In genomic region chr2:194917519-194917918, GRCh38 we compare ENCODE assay signal across 24 cellular contexts.
A peak's percentile ranks its signal among the peaks of the same experiment; 100 is the strongest.
DNase-seq lines count a peak whose midpoint lies in the region; ATAC-seq, FAIRE-seq and TF ChIP-seq lines count a peak whose summit lies in the region.
"Had no signal": no experiment of that assay in that cellular context is flagged by ENCODE, and none has a peak within 500 bp of the region (broad histone marks: within the 10 kb centered on the region; RNA-seq: fewer than 3 reads in every experiment).

No MANE protein-coding gene starts in this region.

- H2BK120ac ChIP-seq in IMR-90 (ENCODE audit: low read depth, low read length) (no peak overlapping the region), H1 (replicated peaks; ENCODE audit: low read depth, low read length) (no peak overlapping the region)

- H4K5ac ChIP-seq in IMR-90 (ENCODE audit: low read depth, low read length) (no peak overlapping the region), H1 (ENCODE audit: insufficient read length, low read depth, low read length) (no peak overlapping the region)

- TF ChIP-seq EP300 in A549 (IDR thresholded peaks at IDR 0.05) = no peak
- TF ChIP-seq EP300 in H1 (IDR thresholded peaks at IDR 0.05; ENCODE audit: borderline replicate concordance in 1 of 2, low read depth in 2 of 2, low read length in 2 of 2) = no peak

- H3K4ac ChIP-seq in IMR-90 (ENCODE audit: low read depth, low read length) (no peak overlapping the region), H1 (replicated peaks; ENCODE audit: insufficient read length, low read depth, low read length) (no peak overlapping the region)

- H2BK12ac ChIP-seq in H1 (ENCODE audit: low read depth, low read length) = no peak overlapping the region

- H2AFZ ChIP-seq in IMR-90 (replicated peaks; ENCODE audit: low read length, poor library complexity) = no peak overlapping the region
- no peak overlapping the region for H2AFZ ChIP-seq in H1 (ENCODE audit: low read length)

- no peak overlapping the region for H3K4me3 ChIP-seq in A549
- H3K4me3 ChIP-seq in IMR-90 (ENCODE audit: insufficient read depth, low read depth, low read length) = no peak overlapping the region
- H3K4me3 ChIP-seq in H1 (ENCODE audit: extremely low read depth in 1 of 4, insufficient read depth in 2 of 4, low read depth in 3 of 4, low read length in 4 of 4) = no peak overlapping the region
- H3K4me3 ChIP-seq: BLaER1 treated with 17β-estradiol and CSF1 and Interleukin-3, amounts not matched to agents 10 nM and 100 nM; GM12878 had no signal

- dilution Hi-C loops in IMR-90 (cut with HindIII; ENCODE audit: low sequenced_read_pairs, unreplicated experiment) = no loop called here

- H2BK5ac ChIP-seq in IMR-90 (ENCODE audit: low read depth, low read length, poor library complexity, severe bottlenecking) (no peak overlapping the region), H1 (ENCODE audit: low read depth, low read length) (no peak overlapping the region)

- H3K14ac ChIP-seq in IMR-90 (replicated peaks; ENCODE audit: low read depth, low read length) (no peak overlapping the region), H1 (ENCODE audit: insufficient read length) (no peak overlapping the region)

- in situ Hi-C loops in IMR-90 (cut with MboI; ENCODE audit: low sequenced_read_pairs) = no loop called here

- no peaks in the 10 kb centered on the region for H4K20me1 ChIP-seq in IMR-90 (ENCODE audit: insufficient read depth, low read length)
- H4K20me1 ChIP-seq in H1 (replicated peaks in 1 of 2; ENCODE audit: control insufficient read depth in 1 of 2, insufficient read depth in 2 of 2, low read length in 2 of 2) = no peaks in the 10 kb centered on the region
- H4K20me1 ChIP-seq: BLaER1 treated with 17β-estradiol and CSF1 and Interleukin-3, amounts not matched to agents 10 nM and 100 nM had no signal

- H3K9me1 ChIP-seq in IMR-90 (ENCODE audit: insufficient read depth, low read length) = no peaks in the 10 kb centered on the region

- H3K27me3 ChIP-seq in IMR-90 (ENCODE audit: control insufficient read depth, insufficient read depth, low read length) = no peaks in the 10 kb centered on the region
- no peaks in the 10 kb centered on the region for H3K27me3 ChIP-seq in H1 (replicated peaks in 1 of 4; ENCODE audit: control insufficient read depth in 3 of 4, extremely low read depth in 1 of 4, insufficient read depth in 3 of 4, low read length in 3 of 4)
- H3K27me3 ChIP-seq: BLaER1 treated with 17β-estradiol and CSF1 and Interleukin-3, amounts not matched to agents 10 nM and 100 nM had no signal

- no peak overlapping the region for H4K8ac ChIP-seq in IMR-90 (ENCODE audit: low read depth in 2 of 2, low read length in 2 of 2)
- H4K8ac ChIP-seq in H1 (ENCODE audit: extremely low read depth, insufficient read depth, low read length) = no peak overlapping the region

- H3K9ac ChIP-seq in IMR-90 (ENCODE audit: low read depth, low read length) = no peak overlapping the region
- no peak overlapping the region for H3K9ac ChIP-seq in H1 (replicated peaks in 1 of 4; ENCODE audit: extremely low read depth in 1 of 4, low read depth in 3 of 4, low read length in 3 of 4)
- H3K9ac ChIP-seq: BLaER1 treated with 17β-estradiol and CSF1 and Interleukin-3, amounts not matched to agents 10 nM and 100 nM had no signal

- H3K36me3 ChIP-seq in IMR-90 (ENCODE audit: control insufficient read depth, insufficient read depth, low read length) = no peaks in the 10 kb centered on the region
- H3K36me3 ChIP-seq in H1 (ENCODE audit: control insufficient read depth in 2 of 4, insufficient read depth in 4 of 4, low read length in 3 of 4) = no peaks in the 10 kb centered on the region
- H3K36me3 ChIP-seq: BLaER1 treated with 17β-estradiol and CSF1 and Interleukin-3, amounts not matched to agents 10 nM and 100 nM had no signal

- TF ChIP-seq CTCF in A549 (IDR thresholded peaks at IDR 0.05) (no peak), IMR-90 (conservative IDR thresholded peaks at IDR 0.05; ENCODE audit: low read depth, low read length) (no peak), H1 (IDR thresholded peaks at IDR 0.05; ENCODE audit: control extremely low read depth in 1 of 3, insufficient read depth in 1 of 3, low read depth in 1 of 3, low read length in 3 of 3) (no peak)

- no peaks in the 10 kb centered on the region for H3K23me2 ChIP-seq in H1 (ENCODE audit: low read depth, low read length)

- intact Hi-C loops in IMR-90 (cut with micrococcal nuclease) = no loop called here

- H3K4me2 ChIP-seq in A549 (no peak overlapping the region), IMR-90 (ENCODE audit: low read depth, low read length) (no peak overlapping the region), H1 (ENCODE audit: insufficient read depth in 1 of 2, low read depth in 2 of 2, low read length in 2 of 2) (no peak overlapping the region)
- H3K4me2 ChIP-seq: BLaER1 treated with 17β-estradiol and CSF1 and Interleukin-3, amounts not matched to agents 10 nM and 100 nM had no signal

- H2BK15ac ChIP-seq in IMR-90 (ENCODE audit: low read depth, low read length) (no peak overlapping the region), H1 (ENCODE audit: low read length) (no peak overlapping the region)

- FAIRE-seq in A549 (lab: Jason Lieb, UNC) (no peak), H1 (lab: Jason Lieb, UNC) (no peak)
- FAIRE-seq: A204.1, GM12878, GM12892, GM18507 had no signal

- CTCF ChIA-PET in A549 (lab: Yijun Ruan, JAX) (no interaction called here), IMR-90 (lab: Yijun Ruan, JAX) (no interaction called here), H1 (lab: Charles Lee; ENCODE audit: partially characterized antibody) (no interaction called here)

- H2BK20ac ChIP-seq in IMR-90 (ENCODE audit: low read depth, low read length) (no peak overlapping the region), H1 (ENCODE audit: low read length) (no peak overlapping the region)

- H2AK5ac ChIP-seq in IMR-90 (ENCODE audit: low read depth, low read length) (no peak overlapping the region), H1 (ENCODE audit: low read depth, low read length) (no peak overlapping the region)

- H3K18ac ChIP-seq in IMR-90 (ENCODE audit: low read depth, low read length) = no peak overlapping the region
- H3K18ac ChIP-seq in H1 (ENCODE audit: extremely low read depth, low read length) = no peak overlapping the region

- H3K79me2 ChIP-seq in H1 (ENCODE audit: control insufficient read depth in 1 of 2, insufficient read depth in 2 of 2, low read length in 2 of 2) = no peaks in the 10 kb centered on the region

- H2AK9ac ChIP-seq in IMR-90 (replicated peaks; ENCODE audit: low read depth, low read length, poor library complexity) = no peak overlapping the region

- no peak overlapping the region for H4K91ac ChIP-seq in IMR-90 (ENCODE audit: insufficient read depth, low read depth, low read length)
- H4K91ac ChIP-seq in H1 (replicated peaks; ENCODE audit: insufficient read length, low read length) = no peak overlapping the region

- TF ChIP-seq POLR2A in A549 (IDR thresholded peaks at IDR 0.05; ENCODE audit: low read length) (no peak), IMR-90 (IDR thresholded peaks at IDR 0.05; ENCODE audit: low read depth, low read length) (no peak), H1 (IDR thresholded peaks at IDR 0.05; ENCODE audit: control extremely low read depth in 1 of 2, low read depth in 2 of 2, low read length in 2 of 2) (no peak)

- no peak overlapping the region for H3K27ac ChIP-seq in A549
- H3K27ac ChIP-seq in IMR-90 (ENCODE audit: insufficient read depth, low read length) = no peak overlapping the region
- no peak overlapping the region for H3K27ac ChIP-seq in H1 (ENCODE audit: low read depth, low read length)
- H3K27ac ChIP-seq: BLaER1 treated with 17β-estradiol and CSF1 and Interleukin-3, amounts not matched to agents 10 nM and 100 nM; C4-2B had no signal

- H3K4me1 ChIP-seq in A549 (no peaks in the 10 kb centered on the region), IMR-90 (ENCODE audit: control insufficient read depth, insufficient read depth, low read length) (no peaks in the 10 kb centered on the region), H1 (replicated peaks in 1 of 4; ENCODE audit: control insufficient read depth in 3 of 4, insufficient read depth in 4 of 4, low read length in 3 of 4) (no peaks in the 10 kb centered on the region)
- H3K4me1 ChIP-seq: Caco-2 had no signal

- H3K23ac ChIP-seq in IMR-90 (ENCODE audit: low read depth, low read length) (no peak overlapping the region), H1 (ENCODE audit: insufficient read length) (no peak overlapping the region)

- ATAC-seq in A549 (no peak), IMR-90 (ENCODE audit: low read depth) (no peak)
- ATAC-seq: CD8-positive, alpha-beta T cell; GM12878 had no signal

- DNase-seq in A549 (ENCODE audit: low read depth in 1 of 2, low spot score in 1 of 2) (no peak), IMR-90 (no peak), H1 (ENCODE audit: low read depth in 1 of 2, low spot score in 2 of 2) (no peak), HuH-7.5 (ENCODE audit: low spot score) (no peak), glomerular visceral epithelial cell (ENCODE audit: extremely low spot score) (no peak)
- DNase-seq: 8988T; AML-193; Caco-2; Calu3; CD4-positive, alpha-beta T cell; CD8-positive, alpha-beta T cell; DMS 273 treated with DMSO at 0.1 percent for 48 hours; DMS153; DMS53; DMS79; DND-41; EL; GDM1 had no signal

- no peak overlapping the region for H3K56ac ChIP-seq in IMR-90 (ENCODE audit: extremely low read depth, insufficient read depth, low read length)
- no peak overlapping the region for H3K56ac ChIP-seq in H1 (replicated peaks; ENCODE audit: insufficient read length, low read depth, low read length)

- TF ChIP-seq RAD21 in A549 (conservative IDR thresholded peaks at IDR 0.05 in 1 of 2, IDR thresholded peaks at IDR 0.05 in 1 of 2) (no peak), IMR-90 (IDR thresholded peaks at IDR 0.05; ENCODE audit: low read length) (no peak), H1 (IDR thresholded peaks at IDR 0.05 in 1 of 2, conservative IDR thresholded peaks at IDR 0.05 in 1 of 2; ENCODE audit: low read depth in 2 of 2, low read length in 2 of 2) (no peak)

- BruUV-seq in IMR-90 (replicated peaks; lab: Mats Ljungman, UMichigan) = no TSS peak

- H3K79me1 ChIP-seq in IMR-90 (ENCODE audit: low read depth in 1 of 2, low read length in 2 of 2) (no peaks in the 10 kb centered on the region), H1 (ENCODE audit: low read depth, low read length) (no peaks in the 10 kb centered on the region)

- POLR2A ChIA-PET in A549 (lab: Yijun Ruan, JAX) = no interaction called here
- POLR2A ChIA-PET in IMR-90 (lab: Charles Lee; ENCODE audit: unreplicated experiment) = no interaction called here
- POLR2A ChIA-PET in H1 (lab: Charles Lee; ENCODE audit: partially characterized antibody) = no interaction called here

- H3K9me3 ChIP-seq in A549 = no peaks in the 10 kb centered on the region
- no peaks in the 10 kb centered on the region for H3K9me3 ChIP-seq in IMR-90 (ENCODE audit: control insufficient read depth, insufficient read depth, low read length)
- H3K9me3 ChIP-seq in H1 (ENCODE audit: insufficient read depth in 2 of 2, low read depth in 1 of 2, low read length in 1 of 2) = no peaks in the 10 kb centered on the region; a peak in 1 of 4 replicates
- H3K9me3 ChIP-seq: BLaER1 treated with 17β-estradiol and CSF1 and Interleukin-3, amounts not matched to agents 10 nM and 100 nM; Caco-2 had no signal

TF ChIP-seq in A549, 52 proteins besides CTCF, POLR2A, EP300 and RAD21 (continues in another document):
- TF ChIP-seq MAFK (IDR thresholded peaks at IDR 0.05; ENCODE audit: partially characterized antibody) = peak; percentile 95

TF ChIP-seq in IMR-90, 13 proteins besides CTCF, POLR2A, EP300 and RAD21 (continues in another document):
- TF ChIP-seq FOS (IDR thresholded peaks at IDR 0.05; ENCODE audit: low read depth, low read length) = no peak

Comparison
In these comparisons a context has a peak if more than half of its experiments do, and no peak if none do; other contexts are left out.
1. Of the 18 proteins assayed by ChIP-seq in both H1 and A549: peak only in H1: none; only in A549: none; in both: MAFK; in neither: 17.